Comparison of ENCODE assay signal across 14 cellular contexts in genomic region chr22:27213766-27214581, GRCh38.
DNase-seq lines count a peak whose midpoint lies in the region; ATAC-seq and TF ChIP-seq lines count a peak whose summit lies in the region.
"Had no signal": no experiment of that assay in that cellular context is flagged by ENCODE, and none has a peak within 500 bp of the region (broad histone marks: within the 10 kb centered on the region; RNA-seq: fewer than 3 reads in every experiment).

No MANE protein-coding gene starts in this region.

- no peaks in the 10 kb centered on the region for H3K9me3 Mint-ChIP-seq in H9
- no peaks in the 10 kb centered on the region for H3K9me3 Mint-ChIP-seq in stimulated activated effector memory CD8-positive, alpha-beta T cell treated with anti-CD3 and anti-CD28 coated beads, Interleukin-12 subunit alpha, Interleukin-12 subunit beta, amount 100 ng/mL, for 72 hours

- H3K4me3 ChIP-seq in fibroblast of lung (replicated peaks in 1 of 4; ENCODE audit: control extremely low read depth in 1 of 4, insufficient read depth in 1 of 4, low read depth in 3 of 4, low read length in 4 of 4) (no peak overlapping the region), lower lobe of right lung (no peak overlapping the region)
- H3K4me3 ChIP-seq: BLaER1 treated with 17β-estradiol and CSF1 and Interleukin-3, amounts not matched to agents 10 nM and 100 nM; right lobe of liver had no signal

- no peaks in the 10 kb centered on the region for H3K79me1 ChIP-seq in H9 (ENCODE audit: insufficient read depth, low read depth, low read length, poor library complexity, severe bottlenecking)

- H3K23me2 ChIP-seq in H9 (ENCODE audit: insufficient read length, low read depth, low read length, poor library complexity, severe bottlenecking) = no peaks in the 10 kb centered on the region

- no peaks in the 10 kb centered on the region for H3K36me3 ChIP-seq in fibroblast of lung (ENCODE audit: control insufficient read depth, insufficient read depth, low read length)
- H3K36me3 ChIP-seq in lower lobe of right lung = no peaks in the 10 kb centered on the region
- H3K36me3 ChIP-seq: BLaER1 treated with 17β-estradiol and CSF1 and Interleukin-3, amounts not matched to agents 10 nM and 100 nM; right lobe of liver had no signal

- WGBS in H9 (ENCODE audit: extremely low coverage, insufficient read length, low lambda C conversion rate) = no CpG with 5 or more reads among the region's 17 CpGs

- no peak overlapping the region for H4K91ac ChIP-seq in H9 (ENCODE audit: insufficient read length, low read depth, low read length)

- H2BK5ac ChIP-seq in H9 (ENCODE audit: insufficient read length, low read length) = no peak overlapping the region

- H3K56ac ChIP-seq in H9 (ENCODE audit: insufficient read length, low read depth, low read length) = no peak overlapping the region

- no peak overlapping the region for H3K4me3 Mint-ChIP-seq in H9
- no peak overlapping the region for H3K4me3 Mint-ChIP-seq in stimulated activated effector memory CD8-positive, alpha-beta T cell treated with anti-CD3 and anti-CD28 coated beads, Interleukin-12 subunit alpha, Interleukin-12 subunit beta, amount 100 ng/mL, for 72 hours

- H3K27me3 Mint-ChIP-seq in H9 (ENCODE audit: low read depth) = peaks cover 13% of the 10 kb centered on the region

- H3K27me3 ChIP-seq in H9 (ENCODE audit: insufficient read depth, low read length) = no peaks in the 10 kb centered on the region; the same call in 1 of the 2 replicates
- H3K27me3 ChIP-seq in fibroblast of lung (ENCODE audit: control insufficient read depth, insufficient read depth, low read length) = no peaks in the 10 kb centered on the region
- H3K27me3 ChIP-seq in lower lobe of right lung (ENCODE audit: low read depth) = no peaks in the 10 kb centered on the region
- H3K27me3 ChIP-seq: BLaER1 treated with 17β-estradiol and CSF1 and Interleukin-3, amounts not matched to agents 10 nM and 100 nM; right lobe of liver had no signal

- no peak overlapping the region for H3T11ph ChIP-seq in H9 (ENCODE audit: low read length)

- no peak overlapping the region for H2AFZ ChIP-seq in H9 (ENCODE audit: low read length)
- no peak overlapping the region for H2AFZ ChIP-seq in fibroblast of lung (ENCODE audit: low read length)

- no peaks in the 10 kb centered on the region for H4K20me1 ChIP-seq in H9 (ENCODE audit: control insufficient read depth, insufficient read depth, insufficient read length)
- no peaks in the 10 kb centered on the region for H4K20me1 ChIP-seq in fibroblast of lung (ENCODE audit: control insufficient read depth, extremely low read depth, insufficient read depth, low read length)
- H4K20me1 ChIP-seq: BLaER1 treated with 17β-estradiol and CSF1 and Interleukin-3, amounts not matched to agents 10 nM and 100 nM had no signal

- DNase-seq in H9 = peak; percentile 9
- DNase-seq in fibroblast of lung (ENCODE audit: low read depth in 2 of 2) = peak; percentile 44 to 68
- DNase-seq in lower lobe of right lung = no peak
- DNase-seq in stimulated activated effector memory CD8-positive, alpha-beta T cell treated with anti-CD3 and anti-CD28 coated beads, Interleukin-12 subunit alpha, Interleukin-12 subunit beta, amount 100 ng/mL, for 72 hours (ENCODE audit: low spot score in 2 of 2) = no peak
- no peak for DNase-seq in NCI-H146 (lab: John Stamatoyannopoulos, UW)
- DNase-seq in activated naive CD4-positive, alpha-beta T cell treated with anti-CD3 and anti-CD28 coated beads, Interleukin-2, amount 50 U/mL, for 16 hours = no peak
- no peak for DNase-seq in DMS53 (lab: John Stamatoyannopoulos, UW)
- DNase-seq in NCI-H1105 (lab: John Stamatoyannopoulos, UW) = no peak
- DNase-seq: activated CD4-positive, alpha-beta T cell treated with anti-CD3 and anti-CD28 coated beads, Interleukin-2, amount 50 U/mL, for 1 hour; cerebellar nuclear complex; mesendoderm; right lobe of liver; T-helper 1 cell had no signal

- H2BK20ac ChIP-seq in H9 (ENCODE audit: low read depth, low read length, poor library complexity, severe bottlenecking) = no peak overlapping the region

- no peak overlapping the region for H2BK12ac ChIP-seq in H9 (ENCODE audit: insufficient read length, low read depth, low read length)

- peak in 1 of 2 donors; percentile 36 for ATAC-seq in lower lobe of right lung
- no peak for ATAC-seq in stimulated activated effector memory CD8-positive, alpha-beta T cell treated with anti-CD3 and anti-CD28 coated beads, Interleukin-12 subunit alpha, Interleukin-12 subunit beta, amount 100 ng/mL, for 72 hours

- H4K5ac ChIP-seq in H9 (ENCODE audit: insufficient read length, low read depth, low read length) = no peak overlapping the region

- no peak overlapping the region for H3K14ac ChIP-seq in H9 (ENCODE audit: insufficient read depth, low read length)

- H3K4ac ChIP-seq in H9 (ENCODE audit: low read depth, low read length) = no peak overlapping the region

- no peak overlapping the region for H3K9ac ChIP-seq in H9 (ENCODE audit: extremely low read depth, insufficient read length, low read length)
- no peak overlapping the region for H3K9ac ChIP-seq in fibroblast of lung (ENCODE audit: insufficient read depth, low read length)
- H3K9ac ChIP-seq: BLaER1 treated with 17β-estradiol and CSF1 and Interleukin-3, amounts not matched to agents 10 nM and 100 nM had no signal

- no peak overlapping the region for H3K18ac ChIP-seq in H9 (ENCODE audit: insufficient read length, low read depth, low read length)

- H3K27ac ChIP-seq in H9 (ENCODE audit: insufficient read length, low read depth, low read length) (no peak overlapping the region), fibroblast of lung (ENCODE audit: insufficient read depth, low read length) (no peak overlapping the region), lower lobe of right lung (peak overlapping the region; percentile 1)
- H3K27ac ChIP-seq: BLaER1 treated with 17β-estradiol and CSF1 and Interleukin-3, amounts not matched to agents 10 nM and 100 nM had no signal

- no peak overlapping the region for H3K23ac ChIP-seq in H9 (ENCODE audit: insufficient read length, low read depth, low read length)

- no peaks in the 10 kb centered on the region for H3K4me1 ChIP-seq in H9 (ENCODE audit: insufficient read depth, low read length)
- peaks cover 4% of the 10 kb centered on the region for H3K4me1 ChIP-seq in fibroblast of lung (ENCODE audit: control insufficient read depth, extremely low read depth, insufficient read depth, low read length)
- peaks cover 24% of the 10 kb centered on the region for H3K4me1 ChIP-seq in lower lobe of right lung
- H3K4me1 ChIP-seq: right lobe of liver had no signal

- H3K4me2 ChIP-seq in H9 (ENCODE audit: insufficient read depth, insufficient read length, low read length) (no peak overlapping the region), fibroblast of lung (ENCODE audit: extremely low read depth, insufficient read depth, low read length) (no peak overlapping the region)

- peaks cover 15 to 18% of the 10 kb centered on the region in 2 experiments for H3K4me1 Mint-ChIP-seq in H9
- H3K4me1 Mint-ChIP-seq in stimulated activated effector memory CD8-positive, alpha-beta T cell treated with anti-CD3 and anti-CD28 coated beads, Interleukin-12 subunit alpha, Interleukin-12 subunit beta, amount 100 ng/mL, for 72 hours = no peaks in the 10 kb centered on the region

- H2AK5ac ChIP-seq in H9 (ENCODE audit: insufficient read length, low read length) = no peak overlapping the region

- no peak overlapping the region for H4K8ac ChIP-seq in H9 (replicated peaks; ENCODE audit: insufficient read length, low read depth, low read length)

- intact Hi-C loops in lower lobe of right lung (cut with DNase I) = no loop called here

- H3K36me3 Mint-ChIP-seq in H9 (ENCODE audit: insufficient read depth in 1 of 3, low read depth in 3 of 3) = no peaks in the 10 kb centered on the region
- no peaks in the 10 kb centered on the region for H3K36me3 Mint-ChIP-seq in stimulated activated effector memory CD8-positive, alpha-beta T cell treated with anti-CD3 and anti-CD28 coated beads, Interleukin-12 subunit alpha, Interleukin-12 subunit beta, amount 100 ng/mL, for 72 hours

- H3K9me3 ChIP-seq in H9 (ENCODE audit: control insufficient read depth, low read depth, low read length) (no peaks in the 10 kb centered on the region), fibroblast of lung (ENCODE audit: control insufficient read depth, insufficient read depth, low read depth, low read length) (no peaks in the 10 kb centered on the region), lower lobe of right lung (no peaks in the 10 kb centered on the region)
- H3K9me3 ChIP-seq: BLaER1 treated with 17β-estradiol and CSF1 and Interleukin-3, amounts not matched to agents 10 nM and 100 nM; right lobe of liver had no signal

- TF ChIP-seq CTCF in H9 (conservative IDR thresholded peaks at IDR 0.05) (no peak), fibroblast of lung (conservative IDR thresholded peaks at IDR 0.05 in 1 of 2, IDR thresholded peaks at IDR 0.05 in 1 of 2; ENCODE audit: low read depth in 1 of 2, low read length in 2 of 2) (no peak), lower lobe of right lung (IDR thresholded peaks at IDR 0.05) (no peak)

- no peak overlapping the region for H2BK120ac ChIP-seq in H9 (ENCODE audit: low read depth, low read length, poor library complexity, severe bottlenecking)

- no peak overlapping the region; a peak in 1 of 7 replicates for H3K27ac Mint-ChIP-seq in H9
- H3K27ac Mint-ChIP-seq in stimulated activated effector memory CD8-positive, alpha-beta T cell treated with anti-CD3 and anti-CD28 coated beads, Interleukin-12 subunit alpha, Interleukin-12 subunit beta, amount 100 ng/mL, for 72 hours = peak overlapping the region; percentile 34

- H2BK15ac ChIP-seq in H9 (ENCODE audit: low read depth, low read length) = no peak overlapping the region

- H3K79me2 ChIP-seq in H9 (ENCODE audit: insufficient read depth, low read length) (no peaks in the 10 kb centered on the region), fibroblast of lung (ENCODE audit: control insufficient read depth, insufficient read depth, low read length) (no peaks in the 10 kb centered on the region)

Comparison
In these comparisons a context has a peak if more than half of its experiments do, and no peak if none do; other contexts are left out.
1. DNase-seq: peak in H9 (single experiment) and fibroblast of lung (2 of 2); none in lower lobe of right lung (single experiment), stimulated activated effector memory CD8-positive, alpha-beta T cell treated with anti-CD3 and anti-CD28 coated beads, Interleukin-12 subunit alpha, Interleukin-12 subunit beta, amount 100 ng/mL, for 72 hours (0 of 2), NCI-H146 (single experiment), activated naive CD4-positive, alpha-beta T cell treated with anti-CD3 and anti-CD28 coated beads, Interleukin-2, amount 50 U/mL, for 16 hours (single experiment), DMS53 (single experiment) and NCI-H1105 (single experiment).